ENCODE assay signal across 30 cellular contexts in genomic region chr10:33416209-33416608, GRCh38.
DNase-seq lines count a peak whose midpoint lies in the region; ATAC-seq and TF ChIP-seq lines count a peak whose summit lies in the region.
"Had no signal": no experiment of that assay in that cellular context is flagged by ENCODE, and none has a peak within 500 bp of the region (broad histone marks: within the 10 kb centered on the region; RNA-seq: fewer than 3 reads in every experiment).

No MANE protein-coding gene starts in this region.

- no peak overlapping the region for H3K27ac ChIP-seq in heart right ventricle
- H3K27ac ChIP-seq: brain microvascular endothelial cell, dorsolateral prefrontal cortex, heart left ventricle, left ventricle myocardium inferior, suprapubic skin, upper lobe of right lung had no signal

- no peak overlapping the region for H3K4me3 ChIP-seq in heart right ventricle
- H3K4me3 ChIP-seq: dorsolateral prefrontal cortex, esophagus muscularis mucosa, heart left ventricle, left ventricle myocardium inferior, suprapubic skin, upper lobe of right lung had no signal

- 79 to 94% methylated on average over 1 of the region's 1 CpG for WGBS in heart right ventricle, 2 donors

- no peaks in the 10 kb centered on the region for H3K27me3 ChIP-seq in heart right ventricle
- H3K27me3 ChIP-seq: BE2C, brain microvascular endothelial cell, dorsolateral prefrontal cortex, esophagus muscularis mucosa, heart left ventricle, suprapubic skin, upper lobe of right lung had no signal

- H3K4me1 ChIP-seq in heart right ventricle = peaks cover 0 to 33% (median 13%) of the 10 kb centered on the region in 9 donors

- peaks cover 43% of the 10 kb centered on the region for H3K27me3 Mint-ChIP-seq in stimulated activated naive CD8-positive, alpha-beta T cell treated with anti-CD3 and anti-CD28 coated beads, Interleukin-15, amount 100 ng/mL, for 72 hours

- H3K36me3 ChIP-seq in heart right ventricle = no peaks in the 10 kb centered on the region
- H3K36me3 ChIP-seq: BE2C, brain microvascular endothelial cell, esophagus muscularis mucosa, heart left ventricle, left ventricle myocardium inferior, suprapubic skin, upper lobe of right lung had no signal

- TF ChIP-seq CTCF in heart right ventricle (IDR thresholded peaks at IDR 0.05) = no peak

- peak; percentile 4 for DNase-seq in stimulated activated CD4-positive, alpha-beta T cell treated with anti-CD3 and anti-CD28 coated beads, Interleukin-15, amount 100 ng/mL, for 24 hours
- no peak for DNase-seq in stimulated activated CD4-positive, alpha-beta T cell treated with anti-CD3 and anti-CD28 coated beads, Interleukin-4, amount 100 ng/mL, for 1 hour
- DNase-seq in stimulated activated naive CD8-positive, alpha-beta T cell treated with anti-CD3 and anti-CD28 coated beads, Interleukin-15, amount 100 ng/mL, for 72 hours = no peak
- DNase-seq in glomerular visceral epithelial cell (ENCODE audit: extremely low spot score) (no peak), RKO (ENCODE audit: low spot score) (no peak), heart right ventricle (no peak)
- DNase-seq: activated CD4-positive, alpha-beta T cell treated with anti-CD3 and anti-CD28 coated beads for 1 hour; amniotic stem cell; BE2C; brain microvascular endothelial cell; CD8-positive, alpha-beta T cell; dorsolateral prefrontal cortex; foreskin fibroblast; GOT3; heart left ventricle; left ventricle myocardium inferior; mesenchymal stem cell; MM.1S; NCI-H1417; NCI-H2029 treated with DMSO at 0.1 percent for 48 hours; NCI-H524 treated with DMSO at 0.1 percent for 48 hours; nephron progenitor cell; SK-N-SH; stimulated activated naive B cell treated with anti-CD40 and anti-IgM and Interleukin-4, amounts not matched to agents 10 μg/mL and 1 μg/mL and 100 μg/mL, for 72 hours; upper lobe of right lung had no signal

- no peaks in the 10 kb centered on the region for H3K4me1 Mint-ChIP-seq in stimulated activated naive CD8-positive, alpha-beta T cell treated with anti-CD3 and anti-CD28 coated beads, Interleukin-15, amount 100 ng/mL, for 72 hours

- intact Hi-C loops in heart right ventricle (cut with DNase I) = no loop called here

- no peak overlapping the region for H3K27ac Mint-ChIP-seq in stimulated activated naive CD8-positive, alpha-beta T cell treated with anti-CD3 and anti-CD28 coated beads, Interleukin-15, amount 100 ng/mL, for 72 hours
- H3K27ac Mint-ChIP-seq: CD8-positive, alpha-beta T cell; nephron progenitor cell; stimulated activated naive B cell treated with anti-CD40 and anti-IgM and Interleukin-4, amounts not matched to agents 10 μg/mL and 1 μg/mL and 100 μg/mL, for 72 hours; T-helper 1 cell treated with Interleukin-12 subunit alpha and Interleukin-12 subunit beta and Interleukin-4 antibody, amounts not matched to agents 30 μg/mL and 1 μg/mL, for 36 hours had no signal

- peak; percentile 43 for ATAC-seq in HG02852 (IDR thresholded peaks at IDR 0.05; ENCODE audit: unreplicated experiment)
- peak; percentile 54 for ATAC-seq in HG03469 (IDR thresholded peaks at IDR 0.05; ENCODE audit: unreplicated experiment)
- ATAC-seq in stimulated activated naive CD8-positive, alpha-beta T cell treated with anti-CD3 and anti-CD28 coated beads, Interleukin-15, amount 100 ng/mL, for 72 hours = peak; percentile 90
- no peak for ATAC-seq in heart right ventricle
- ATAC-seq: CD8-positive, alpha-beta T cell; heart left ventricle; upper lobe of right lung had no signal

- no peak overlapping the region for H3K4me3 Mint-ChIP-seq in stimulated activated naive CD8-positive, alpha-beta T cell treated with anti-CD3 and anti-CD28 coated beads, Interleukin-15, amount 100 ng/mL, for 72 hours
- H3K4me3 Mint-ChIP-seq: CD8-positive, alpha-beta T cell; nephron progenitor cell; stimulated activated naive B cell treated with anti-CD40 and anti-IgM and Interleukin-4, amounts not matched to agents 10 μg/mL and 1 μg/mL and 100 μg/mL, for 72 hours; T-helper 1 cell treated with Interleukin-12 subunit alpha and Interleukin-12 subunit beta and Interleukin-4 antibody, amounts not matched to agents 30 μg/mL and 1 μg/mL, for 36 hours had no signal

- H3K9me3 Mint-ChIP-seq in stimulated activated naive CD8-positive, alpha-beta T cell treated with anti-CD3 and anti-CD28 coated beads, Interleukin-15, amount 100 ng/mL, for 72 hours = no peaks in the 10 kb centered on the region
- H3K9me3 Mint-ChIP-seq: CD8-positive, alpha-beta T cell; nephron progenitor cell; stimulated activated naive B cell treated with anti-CD40 and anti-IgM and Interleukin-4, amounts not matched to agents 10 μg/mL and 1 μg/mL and 100 μg/mL, for 72 hours; T-helper 1 cell treated with Interleukin-12 subunit alpha and Interleukin-12 subunit beta and Interleukin-4 antibody, amounts not matched to agents 30 μg/mL and 1 μg/mL, for 36 hours had no signal

- no peaks in the 10 kb centered on the region for H3K9me3 ChIP-seq in heart right ventricle
- H3K9me3 ChIP-seq: BE2C, esophagus muscularis mucosa, heart left ventricle, left ventricle myocardium inferior, SK-N-SH, suprapubic skin, upper lobe of right lung had no signal

Comparison
In these comparisons a context has a peak if more than half of its experiments do, and no peak if none do; other contexts are left out.
1. ATAC-seq: peak in HG02852 (single experiment), HG03469 (single experiment) and stimulated activated naive CD8-positive, alpha-beta T cell treated with anti-CD3 and anti-CD28 coated beads, Interleukin-15, amount 100 ng/mL, for 72 hours (single experiment); none in heart right ventricle (0 of 8).